In the genomic region with DNA sequence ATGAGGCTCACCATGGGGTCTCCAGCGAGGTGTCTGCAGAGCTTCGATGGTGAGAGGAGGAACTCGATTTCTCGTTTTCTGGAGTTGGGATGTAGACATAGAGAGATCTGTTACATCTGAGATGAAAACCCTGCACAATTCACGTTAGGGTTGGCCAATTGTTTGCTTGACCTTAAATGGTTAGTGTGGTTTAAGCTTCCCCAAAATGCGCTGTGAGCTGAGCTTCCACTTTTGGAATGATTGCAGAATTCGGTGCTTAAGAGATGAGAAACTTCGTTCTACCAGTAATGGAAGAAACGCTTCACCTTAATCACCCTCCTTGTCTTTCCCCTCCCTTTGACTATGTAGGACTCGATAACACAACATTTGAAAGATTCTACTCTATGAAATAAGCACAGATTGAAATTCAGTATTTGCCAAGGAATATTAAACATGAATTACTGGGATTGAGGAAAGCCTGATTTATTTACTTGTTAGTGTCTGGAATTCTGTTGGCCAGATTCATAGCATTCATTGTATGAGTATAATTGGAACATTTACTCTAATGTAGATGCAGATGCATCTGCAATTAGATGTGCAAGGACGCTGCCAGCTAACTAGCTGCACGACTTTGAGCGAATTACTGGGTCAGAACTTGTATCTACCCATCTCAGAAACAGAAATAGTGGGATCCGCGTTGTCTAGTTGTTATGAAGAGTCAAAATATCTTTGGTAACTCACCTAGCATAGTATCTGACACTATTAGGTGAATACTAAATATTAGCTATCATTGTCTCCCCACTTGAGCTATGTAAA, we compare ENCODE assay signal across 8 cellular contexts. TPM values are rescaled to one million over a fixed set of nuclear protein-coding genes. Genes with fewer than 3 reads are reported as not detected.
DNase-seq lines count a peak whose midpoint lies in the region; ATAC-seq and TF ChIP-seq lines count a peak whose summit lies in the region.

No MANE protein-coding gene starts in this region.

- H3K4me2 ChIP-seq in osteoblast (ENCODE audit: insufficient read depth, low read length), result peak overlapping the region; percentile 92

- peaks cover 14% of the 10 kb centered on the region for H4K20me1 ChIP-seq in osteoblast (ENCODE audit: insufficient read depth, low read length)

- H3K36me3 ChIP-seq in SK-N-MC (ENCODE audit: insufficient read depth, low read length) (no peaks in the 10 kb centered on the region), esophagus muscularis mucosa (no peaks in the 10 kb centered on the region), osteoblast (ENCODE audit: insufficient read depth, low read length) (no peaks in the 10 kb centered on the region)

- peaks cover 34% of the 10 kb centered on the region for H3K79me2 ChIP-seq in osteoblast (ENCODE audit: insufficient read depth, low read length)

- H3K27me3 ChIP-seq in esophagus muscularis mucosa (no peaks in the 10 kb centered on the region), osteoblast (ENCODE audit: insufficient read depth, low read length) (no peaks in the 10 kb centered on the region)

- H3K9me3 ChIP-seq in SK-N-MC (ENCODE audit: low read depth, low read length), result no peaks in the 10 kb centered on the region
- no peaks in the 10 kb centered on the region for H3K9me3 ChIP-seq in esophagus muscularis mucosa
- no peaks in the 10 kb centered on the region for H3K9me3 ChIP-seq in osteoblast (ENCODE audit: low read depth, low read length)

- peak overlapping the region; percentile 100 for H3K9ac ChIP-seq in SK-N-MC (ENCODE audit: insufficient read length)

- WGBS in esophagus muscularis mucosa, result 25% methylated on average over 15 of the region's 15 CpGs

- H2AFZ ChIP-seq in osteoblast (ENCODE audit: low read length), result peak overlapping the region; percentile 79

- TF ChIP-seq POLR2A in esophagus muscularis mucosa (IDR thresholded peaks at IDR 0.05; ENCODE audit: low read depth), result no peak

- peak overlapping the region; percentile 92 for H3K4me3 ChIP-seq in SK-N-MC
- peak overlapping the region; percentile 78 to 90 (median 82) for H3K4me3 ChIP-seq in esophagus muscularis mucosa
- H3K4me3 ChIP-seq in osteoblast (ENCODE audit: insufficient read depth, low read length), result peak overlapping the region; percentile 82

- ATAC-seq in HG02588 (IDR thresholded peaks at IDR 0.05; ENCODE audit: unreplicated experiment) (peak; percentile 0), GM18867 (IDR thresholded peaks at IDR 0.05; ENCODE audit: unreplicated experiment) (no peak)

- TF ChIP-seq CTCF in esophagus muscularis mucosa (IDR thresholded peaks at IDR 0.05), result no peak
- no peak for TF ChIP-seq CTCF in osteoblast (IDR thresholded peaks at IDR 0.05; ENCODE audit: extremely low read depth, low read depth, low read length)

- H3K27ac ChIP-seq in SK-N-MC (peak overlapping the region; percentile 100), esophagus muscularis mucosa (replicated peaks in 1 of 4) (peak overlapping the region; percentile 100), osteoblast (ENCODE audit: low read depth, low read length) (peak overlapping the region; percentile 95)

- peaks cover 19 to 29% (median 27%) of the 10 kb centered on the region in 4 donors for H3K4me1 ChIP-seq in esophagus muscularis mucosa
- H3K4me1 ChIP-seq in osteoblast (ENCODE audit: insufficient read depth, low read length), result peaks cover 21% of the 10 kb centered on the region

- TF ChIP-seq EP300 in esophagus muscularis mucosa (IDR thresholded peaks at IDR 0.05), result no peak

- DNase-seq in NCI-H2107 treated with DMSO at 0.1 percent for 48 hours (lab: John Stamatoyannopoulos, UW; ENCODE audit: unreplicated experiment), result peak; percentile 62
- no peak for DNase-seq in NCI-H2107 (lab: John Stamatoyannopoulos, UW)
- no peak for DNase-seq in SK-N-MC (ENCODE audit: low read depth, low spot score)
- DNase-seq in esophagus muscularis mucosa (ENCODE audit: extremely low spot score), result peak; percentile 92
- DNase-seq in osteoblast (ENCODE audit: insufficient read length, low spot score, missing footprints), result peak; percentile 71
- no peak for DNase-seq in NCI-H1105 treated with DMSO at 0.1 percent for 48 hours (lab: John Stamatoyannopoulos, UW)

- intact Hi-C loops in esophagus muscularis mucosa (cut with DNase I), result loop anchor here (2.0 to 10.0 kb wide), 6 partner anchors 60 to 307 kb away; no protein-coding TSS in a partner anchor

RNA-seq across cellular contexts. Expression of a gene that starts 1.6 kb away (rescaled TPM):
- 10 to 100 TPM; 25.3 to 47.4 (median 36.9) TPM for total RNA-seq in esophagus muscularis mucosa
- 31.1 and 38.9 TPM in 2 replicates for total RNA-seq in osteoblast

Comparison
In these comparisons a context has a peak if more than half of its experiments do, and no peak if none do; other contexts are left out.
1. DNase-seq: peak in NCI-H2107 treated with DMSO at 0.1 percent for 48 hours (single experiment), esophagus muscularis mucosa (single experiment) and osteoblast (single experiment); none in NCI-H2107 (single experiment), SK-N-MC (single experiment) and NCI-H1105 treated with DMSO at 0.1 percent for 48 hours (single experiment).
2. Peak in every context shown above with its lines, with median percentiles within 50 percentile points of each other: H3K27ac ChIP-seq and H3K4me3 ChIP-seq.